ENCODE assay signal across 1 cellular context in genomic region chr17:50361561-50362480, GRCh38.
A peak's percentile ranks its signal among the peaks of the same experiment; 100 is the strongest.
TF ChIP-seq lines count a peak whose summit lies in the region.

No MANE protein-coding gene starts in this region.

TF ChIP-seq in K562, 482 proteins besides CTCF, POLR2A, EP300 and RAD21 (continues in another document):
- TF ChIP-seq LARP7 (IDR thresholded peaks at IDR 0.05) (no peak), NR2F6 (CRISPR knock-in tag; IDR thresholded peaks at IDR 0.05) (no peak), SAFB (IDR thresholded peaks at IDR 0.05; ENCODE audit: borderline replicate concordance, low read depth, low read length) (no peak), SIRT6 (IDR thresholded peaks at IDR 0.05; ENCODE audit: low read depth, low read length) (no peak), ZFX (CRISPR knock-in tag; IDR thresholded peaks at IDR 0.05) (no peak), HDAC3 (IDR thresholded peaks at IDR 0.05; ENCODE audit: borderline replicate concordance, partially characterized antibody) (no peak), ZNF354B (CRISPR knock-in tag; IDR thresholded peaks at IDR 0.05) (no peak), ERF (CRISPR knock-in tag; IDR thresholded peaks at IDR 0.05) (no peak), COPS2 (conservative IDR thresholded peaks at IDR 0.05) (no peak), ZNF140 (CRISPR knock-in tag; IDR thresholded peaks at IDR 0.05) (no peak), SP1 (CRISPR knock-in tag; IDR thresholded peaks at IDR 0.05) (peak; percentile 63; the same call in 1 of the 2 replicates), ZNF184 (CRISPR knock-in tag; IDR thresholded peaks at IDR 0.05) (no peak), HDAC6 (IDR thresholded peaks at IDR 0.05; ENCODE audit: low read depth, low read length) (no peak), TCF3 (CRISPR knock-in tag; IDR thresholded peaks at IDR 0.05) (peak; percentile 97), ZSCAN32 (CRISPR knock-in tag; IDR thresholded peaks at IDR 0.05) (no peak), EZH2 (IDR thresholded peaks at IDR 0.05; ENCODE audit: borderline replicate concordance, low read depth, low read length) (no peak), NCOA6 (IDR thresholded peaks at IDR 0.05) (no peak), ZNF444 (CRISPR knock-in tag; IDR thresholded peaks at IDR 0.05) (peak; percentile 82), DNMT1 (IDR thresholded peaks at IDR 0.05) (no peak), ZNF586 (CRISPR knock-in tag; conservative IDR thresholded peaks at IDR 0.05) (no peak), TAF9B (IDR thresholded peaks at IDR 0.05; ENCODE audit: partially characterized antibody) (no peak), C11orf30 (IDR thresholded peaks at IDR 0.05; ENCODE audit: low read depth) (no peak), MAFK (IDR thresholded peaks at IDR 0.05; ENCODE audit: low read length) (no peak), NKRF (IDR thresholded peaks at IDR 0.05; ENCODE audit: borderline replicate concordance) (no peak), OTX1 (CRISPR knock-in tag; IDR thresholded peaks at IDR 0.05) (no peak), ZNF133 (CRISPR knock-in tag; IDR thresholded peaks at IDR 0.05) (no peak), HMG20B (CRISPR knock-in tag; IDR thresholded peaks at IDR 0.05) (no peak), IRF2 (CRISPR knock-in tag; IDR thresholded peaks at IDR 0.05) (no peak), JUND (IDR thresholded peaks at IDR 0.05; ENCODE audit: borderline replicate concordance, low read depth, low read length) (peak; percentile 36; the same call in 1 of the 2 replicates), JUND (tag; IDR thresholded peaks at IDR 0.05; ENCODE audit: borderline replicate concordance, low read depth, low read length) (peak; percentile 47; the same call in 1 of the 3 replicates), MEF2A (IDR thresholded peaks at IDR 0.05; ENCODE audit: control insufficient read depth, low read depth, low read length) (no peak), TSHZ1 (CRISPR knock-in tag; IDR thresholded peaks at IDR 0.05) (no peak), RBM34 (IDR thresholded peaks at IDR 0.05; ENCODE audit: borderline replicate concordance, insufficient read depth, low read length) (no peak), CREB1 (IDR thresholded peaks at IDR 0.05) (peak; percentile 22; the same call in 1 of the 2 replicates), CREB1 (CRISPR knock-in tag; IDR thresholded peaks at IDR 0.05) (peak; percentile 65), TAF7 (tag; IDR thresholded peaks at IDR 0.05) (no peak), DDX20 (tag; IDR thresholded peaks at IDR 0.05; ENCODE audit: low read depth) (no peak), HNRNPL (IDR thresholded peaks at IDR 0.05; ENCODE audit: low read depth, low read length) (no peak), CBFB (CRISPR knock-in tag; IDR thresholded peaks at IDR 0.05) (no peak), ZNF764 (CRISPR knock-in tag; IDR thresholded peaks at IDR 0.05; ENCODE audit: low read depth) (no peak), SRSF1 (IDR thresholded peaks at IDR 0.05; ENCODE audit: low read depth, low read length) (no peak), MCM3 (IDR thresholded peaks at IDR 0.05) (no peak), MNT (conservative IDR thresholded peaks at IDR 0.05) (peak; percentile 70 to 81), GABPB1 (CRISPR knock-in tag; IDR thresholded peaks at IDR 0.05) (peak; percentile 64), ZNF507 (tag; conservative IDR thresholded peaks at IDR 0.05) (no peak), FOS (IDR thresholded peaks at IDR 0.05; ENCODE audit: extremely low read depth, insufficient read length) (no peak), GTF2F1 (IDR thresholded peaks at IDR 0.05; ENCODE audit: low read depth, low read length) (no peak), HCFC1 (IDR thresholded peaks at IDR 0.05; ENCODE audit: low read depth, low read length) (no peak), PHB2 (IDR thresholded peaks at IDR 0.05; ENCODE audit: low read depth) (peak; percentile 78), MAFG (tag; conservative IDR thresholded peaks at IDR 0.05) (no peak), NR3C1 (CRISPR knock-in tag; IDR thresholded peaks at IDR 0.05) (no peak), MBD1 (CRISPR knock-in tag; IDR thresholded peaks at IDR 0.05) (no peak), RAD51 (IDR thresholded peaks at IDR 0.05; ENCODE audit: borderline replicate concordance, low read depth) (peak; percentile 40; the same call in 1 of the 2 replicates)
- TF ChIP-seq, protein P1, sequence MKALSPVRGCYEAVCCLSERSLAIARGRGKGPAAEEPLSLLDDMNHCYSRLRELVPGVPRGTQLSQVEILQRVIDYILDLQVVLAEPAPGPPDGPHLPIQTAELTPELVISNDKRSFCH (CRISPR knock-in tag; IDR thresholded peaks at IDR 0.05): no peak
- TF ChIP-seq, protein P1 (tag; IDR thresholded peaks at IDR 0.05): 0 out of 2 replicates have a peak, but pooled peaks have one; percentile 26
- TF ChIP-seq, protein P2, sequence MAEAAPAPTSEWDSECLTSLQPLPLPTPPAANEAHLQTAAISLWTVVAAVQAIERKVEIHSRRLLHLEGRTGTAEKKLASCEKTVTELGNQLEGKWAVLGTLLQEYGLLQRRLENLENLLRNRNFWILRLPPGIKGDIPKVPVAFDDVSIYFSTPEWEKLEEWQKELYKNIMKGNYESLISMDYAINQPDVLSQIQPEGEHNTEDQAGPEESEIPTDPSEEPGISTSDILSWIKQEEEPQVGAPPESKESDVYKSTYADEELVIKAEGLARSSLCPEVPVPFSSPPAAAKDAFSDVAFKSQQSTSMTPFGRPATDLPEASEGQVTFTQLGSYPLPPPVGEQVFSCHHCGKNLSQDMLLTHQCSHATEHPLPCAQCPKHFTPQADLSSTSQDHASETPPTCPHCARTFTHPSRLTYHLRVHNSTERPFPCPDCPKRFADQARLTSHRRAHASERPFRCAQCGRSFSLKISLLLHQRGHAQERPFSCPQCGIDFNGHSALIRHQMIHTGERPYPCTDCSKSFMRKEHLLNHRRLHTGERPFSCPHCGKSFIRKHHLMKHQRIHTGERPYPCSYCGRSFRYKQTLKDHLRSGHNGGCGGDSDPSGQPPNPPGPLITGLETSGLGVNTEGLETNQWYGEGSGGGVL (CRISPR knock-in tag; IDR thresholded peaks at IDR 0.05): no peak
- TF ChIP-seq, protein P3, sequence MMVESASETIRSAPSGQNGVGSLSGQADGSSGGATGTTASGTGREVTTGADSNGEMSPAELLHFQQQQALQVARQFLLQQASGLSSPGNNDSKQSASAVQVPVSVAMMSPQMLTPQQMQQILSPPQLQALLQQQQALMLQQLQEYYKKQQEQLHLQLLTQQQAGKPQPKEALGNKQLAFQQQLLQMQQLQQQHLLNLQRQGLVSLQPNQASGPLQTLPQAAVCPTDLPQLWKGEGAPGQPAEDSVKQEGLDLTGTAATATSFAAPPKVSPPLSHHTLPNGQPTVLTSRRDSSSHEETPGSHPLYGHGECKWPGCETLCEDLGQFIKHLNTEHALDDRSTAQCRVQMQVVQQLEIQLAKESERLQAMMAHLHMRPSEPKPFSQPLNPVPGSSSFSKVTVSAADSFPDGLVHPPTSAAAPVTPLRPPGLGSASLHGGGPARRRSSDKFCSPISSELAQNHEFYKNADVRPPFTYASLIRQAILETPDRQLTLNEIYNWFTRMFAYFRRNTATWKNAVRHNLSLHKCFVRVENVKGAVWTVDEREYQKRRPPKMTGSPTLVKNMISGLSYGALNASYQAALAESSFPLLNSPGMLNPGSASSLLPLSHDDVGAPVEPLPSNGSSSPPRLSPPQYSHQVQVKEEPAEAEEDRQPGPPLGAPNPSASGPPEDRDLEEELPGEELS (CRISPR knock-in tag; IDR thresholded peaks at IDR 0.05; ENCODE audit: borderline replicate concordance): peak; percentile 69; the same call in 1 of the 2 replicates
- TF ChIP-seq, protein P4, sequence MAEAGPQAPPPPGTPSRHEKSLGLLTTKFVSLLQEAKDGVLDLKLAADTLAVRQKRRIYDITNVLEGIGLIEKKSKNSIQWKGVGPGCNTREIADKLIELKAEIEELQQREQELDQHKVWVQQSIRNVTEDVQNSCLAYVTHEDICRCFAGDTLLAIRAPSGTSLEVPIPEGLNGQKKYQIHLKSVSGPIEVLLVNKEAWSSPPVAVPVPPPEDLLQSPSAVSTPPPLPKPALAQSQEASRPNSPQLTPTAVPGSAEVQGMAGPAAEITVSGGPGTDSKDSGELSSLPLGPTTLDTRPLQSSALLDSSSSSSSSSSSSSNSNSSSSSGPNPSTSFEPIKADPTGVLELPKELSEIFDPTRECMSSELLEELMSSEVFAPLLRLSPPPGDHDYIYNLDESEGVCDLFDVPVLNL (CRISPR knock-in tag; IDR thresholded peaks at IDR 0.05; ENCODE audit: low read depth): no peak
- TF ChIP-seq, protein P5, sequence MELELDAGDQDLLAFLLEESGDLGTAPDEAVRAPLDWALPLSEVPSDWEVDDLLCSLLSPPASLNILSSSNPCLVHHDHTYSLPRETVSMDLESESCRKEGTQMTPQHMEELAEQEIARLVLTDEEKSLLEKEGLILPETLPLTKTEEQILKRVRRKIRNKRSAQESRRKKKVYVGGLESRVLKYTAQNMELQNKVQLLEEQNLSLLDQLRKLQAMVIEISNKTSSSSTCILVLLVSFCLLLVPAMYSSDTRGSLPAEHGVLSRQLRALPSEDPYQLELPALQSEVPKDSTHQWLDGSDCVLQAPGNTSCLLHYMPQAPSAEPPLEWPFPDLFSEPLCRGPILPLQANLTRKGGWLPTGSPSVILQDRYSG (tag; conservative IDR thresholded peaks at IDR 0.05; ENCODE audit: low read depth): no peak
